Comparison of ENCODE assay signal across 18 cellular contexts in genomic region chr12:8496074-8496473, GRCh38. TPM values are rescaled to one million over a fixed set of nuclear protein-coding genes. Genes with fewer than 3 reads are reported as not detected.
"Had no signal": no experiment of that assay in that cellular context is flagged by ENCODE, and none has a peak within 500 bp of the region (broad histone marks: within the 10 kb centered on the region; RNA-seq: fewer than 3 reads in every experiment).

No MANE protein-coding gene starts in this region.

RNA-seq across cellular contexts. Expression of gene CLEC4D, which starts 17.2 kb away (rescaled TPM):
- total RNA-seq: activated B cell treated with CpG ODN at 0.5 μM for 24 hours; activated CD8-positive, alpha-beta T cell treated with anti-CD3 and anti-CD28 coated beads for 36 hours; activated T-cell treated with anti-CD3 and anti-CD28 coated beads, Interleukin-2, amount 50 U/mL, for 4 hours; activated T-helper 17 cell treated with anti-CD3 and anti-CD28 coated beads, Interleukin-2, amount 50 U/mL, for 72 hours; astrocyte; bronchial epithelial cell; cerebellum; dermis blood vessel endothelial cell; endothelial cell of umbilical vein; fibroblast of lung; fibroblast of villous mesenchyme; glomerular endothelial cell; T-helper 1 cell treated with Interleukin-12 subunit alpha and Interleukin-12 subunit beta and Interleukin-4 antibody, amounts not matched to agents 30 ng/mL and 1 ng/mL, for 36 hours had no signal
- polyA plus RNA-seq: endothelial cell of umbilical vein, fibroblast of lung had no signal

RNA-seq across cellular contexts. Expression of gene CLEC6A, which starts 40.3 kb away (rescaled TPM):
- total RNA-seq: activated B cell treated with CpG ODN at 0.5 μM for 24 hours; activated CD8-positive, alpha-beta T cell treated with anti-CD3 and anti-CD28 coated beads for 36 hours; activated T-cell treated with anti-CD3 and anti-CD28 coated beads, Interleukin-2, amount 50 U/mL, for 4 hours; activated T-helper 17 cell treated with anti-CD3 and anti-CD28 coated beads, Interleukin-2, amount 50 U/mL, for 72 hours; astrocyte; cardiac septum; cerebellum; dermis blood vessel endothelial cell; endothelial cell of umbilical vein; esophagus squamous epithelium; fibroblast of lung; fibroblast of villous mesenchyme; gastroesophageal sphincter; glomerular endothelial cell; T-helper 1 cell treated with Interleukin-12 subunit alpha and Interleukin-12 subunit beta and Interleukin-4 antibody, amounts not matched to agents 30 ng/mL and 1 ng/mL, for 36 hours had no signal
- polyA plus RNA-seq: endothelial cell of umbilical vein, esophagus, fibroblast of lung, heart right ventricle had no signal

RNA-seq across cellular contexts. Expression of gene CLEC4E, which starts 44.6 kb away (rescaled TPM):
- total RNA-seq: activated B cell treated with CpG ODN at 0.5 μM for 24 hours; activated CD8-positive, alpha-beta T cell treated with anti-CD3 and anti-CD28 coated beads for 36 hours; activated T-cell treated with anti-CD3 and anti-CD28 coated beads, Interleukin-2, amount 50 U/mL, for 4 hours; activated T-helper 17 cell treated with anti-CD3 and anti-CD28 coated beads, Interleukin-2, amount 50 U/mL, for 72 hours; astrocyte; bronchial epithelial cell; cardiac septum; cerebellum; dermis blood vessel endothelial cell; endothelial cell of umbilical vein; fibroblast of lung; fibroblast of villous mesenchyme; T-helper 1 cell treated with Interleukin-12 subunit alpha and Interleukin-12 subunit beta and Interleukin-4 antibody, amounts not matched to agents 30 ng/mL and 1 ng/mL, for 36 hours had no signal
- polyA plus RNA-seq: endothelial cell of umbilical vein, fibroblast of lung had no signal
